7 cellular contexts compared by ENCODE assay signal in genomic region chr7:12496901-12497674, GRCh38.
A peak's percentile ranks its signal among the peaks of the same experiment; 100 is the strongest.
DNase-seq lines count a peak whose midpoint lies in the region; FAIRE-seq and TF ChIP-seq lines count a peak whose summit lies in the region.
"Not testable (repeated sequence)": the region's sequence is repeated elsewhere in the genome, so short reads cannot be mapped to it uniquely, and the experiment has no call there.

No MANE protein-coding gene starts in this region.

- DNase-seq in EL (peak; percentile 31), HTR-8/SVneo (ENCODE audit: insufficient read length, low spot score) (peak; percentile 31), NCI-H2081 treated with DMSO at 0.1 percent for 48 hours (lab: John Stamatoyannopoulos, UW) (peak; percentile 70), RCC 7860 (ENCODE audit: low spot score) (peak; percentile 37), fibroblast of the aortic adventitia (ENCODE audit: low read depth) (peak; percentile 71), middle frontal gyrus (ENCODE audit: extremely low spot score, low spot score) (peak; percentile 68)
- DNase-seq in ascending aorta (ENCODE audit: low spot score in 2 of 2), result not testable (repeated sequence)

- not testable (repeated sequence) for H3K9me3 ChIP-seq in ascending aorta

- not testable (repeated sequence) for H3K4me1 ChIP-seq in ascending aorta

- H3K4me3 ChIP-seq in ascending aorta; fibroblast of the aortic adventitia (ENCODE audit: low read depth, low read length): not testable (repeated sequence)

- intact Hi-C loops in ascending aorta (cut with DNase I), result not testable (repeated sequence)

- FAIRE-seq in HTR-8/SVneo (lab: Jason Lieb, UNC), result not testable (repeated sequence)
- peak; percentile 89 for FAIRE-seq in RCC 7860 (lab: Jason Lieb, UNC)

- H3K36me3 ChIP-seq in ascending aorta, result not testable (repeated sequence)

- TF ChIP-seq CTCF in ascending aorta (IDR thresholded peaks at IDR 0.05) (peak in 2 of 3 experiments; percentile 5 to 21), fibroblast of the aortic adventitia (IDR thresholded peaks at IDR 0.05; ENCODE audit: insufficient read depth, low read length) (peak; percentile 30)

- not testable (repeated sequence) for H3K27ac ChIP-seq in ascending aorta

- H3K27me3 ChIP-seq in ascending aorta, result not testable (repeated sequence)
